ENCODE assay signal across 18 cellular contexts in genomic region chr1:28540651-28541050, GRCh38. TPM values are rescaled to one million over a fixed set of nuclear protein-coding genes. Genes with fewer than 3 reads are reported as not detected.
DNase-seq lines count a peak whose midpoint lies in the region; ATAC-seq, FAIRE-seq and TF ChIP-seq lines count a peak whose summit lies in the region.
"Had no signal": no experiment of that assay in that cellular context is flagged by ENCODE, and none has a peak within 500 bp of the region (broad histone marks: within the 10 kb centered on the region; RNA-seq: fewer than 3 reads in every experiment).

No MANE protein-coding gene starts in this region.

- no peak for TF ChIP-seq RAD21 in IMR-90 (IDR thresholded peaks at IDR 0.05; ENCODE audit: low read length)

- H3K18ac ChIP-seq in IMR-90 (ENCODE audit: low read depth, low read length): no peak overlapping the region

- peak; percentile 35 for DNase-seq in DMS53 (lab: John Stamatoyannopoulos, UW)
- no peak for DNase-seq in DMS53 treated with DMSO at 0.1 percent for 48 hours (lab: John Stamatoyannopoulos, UW; ENCODE audit: unreplicated experiment)
- DNase-seq in IMR-90: no peak
- no peak for DNase-seq in astrocyte of the cerebellum (ENCODE audit: low read depth)
- DNase-seq in left colon: no peak
- no peak for DNase-seq in NCI-H2196 treated with DMSO at 0.1 percent for 48 hours (lab: John Stamatoyannopoulos, UW; ENCODE audit: unreplicated experiment)
- DNase-seq in ovary: no peak
- DNase-seq in RCC 7860 (ENCODE audit: low spot score): no peak
- DNase-seq: activated CD4-positive, CD25-positive, alpha-beta regulatory T cell; activated CD8-positive, alpha-beta memory T cell treated with anti-CD3 and anti-CD28 coated beads, Interleukin-2, amount 10 ng/mL, durations not matched to agents 7 days and 5 days; GOT3; nucleus accumbens; stimulated activated naive CD8-positive, alpha-beta T cell treated with anti-CD3 and anti-CD28 coated beads, Interleukin-15, Interleukin-2, amounts not matched to agents 100 U/mL and 50 U/mL, for 24 hours; uterus had no signal

- BruUV-seq in IMR-90 (replicated peaks; lab: Mats Ljungman, UMichigan): no TSS peak

- no peak overlapping the region for H3K9ac ChIP-seq in IMR-90 (ENCODE audit: low read depth, low read length)

- H3K36me3 ChIP-seq in IMR-90 (ENCODE audit: control insufficient read depth, insufficient read depth, low read length): peaks cover 22% of the 10 kb centered on the region
- no peaks in the 10 kb centered on the region for H3K36me3 ChIP-seq in ovary
- H3K36me3 ChIP-seq: uterus had no signal

- no peak overlapping the region for H3K4me3 ChIP-seq in IMR-90 (ENCODE audit: insufficient read depth, low read depth, low read length)
- no peak overlapping the region for H3K4me3 ChIP-seq in astrocyte of the cerebellum (ENCODE audit: low read depth, low read length)
- H3K4me3 ChIP-seq in ovary: no peak overlapping the region
- H3K4me3 ChIP-seq: SK-N-MC, skin epidermis, uterus had no signal

- no peak overlapping the region for H2AK9ac ChIP-seq in IMR-90 (replicated peaks; ENCODE audit: low read depth, low read length, poor library complexity)

- no peak overlapping the region for H2AK5ac ChIP-seq in IMR-90 (ENCODE audit: low read depth, low read length)

- no peak for ATAC-seq in IMR-90 (ENCODE audit: low read depth)
- ATAC-seq in left colon: peak; percentile 48
- ATAC-seq: activated CD8-positive, alpha-beta memory T cell treated with anti-CD3 and anti-CD28 coated beads, Interleukin-2, amount 10 ng/mL, durations not matched to agents 7 days and 5 days; stimulated activated naive CD8-positive, alpha-beta T cell treated with anti-CD3 and anti-CD28 coated beads, Interleukin-15, Interleukin-2, amounts not matched to agents 100 U/mL and 50 U/mL, for 24 hours had no signal

- H3K23ac ChIP-seq in IMR-90 (ENCODE audit: low read depth, low read length): no peak overlapping the region

- no peak overlapping the region for H3K4ac ChIP-seq in IMR-90 (ENCODE audit: low read depth, low read length)

- H3K56ac ChIP-seq in IMR-90 (ENCODE audit: extremely low read depth, insufficient read depth, low read length): no peak overlapping the region

- H2BK5ac ChIP-seq in IMR-90 (ENCODE audit: low read depth, low read length, poor library complexity, severe bottlenecking): no peak overlapping the region

- intact Hi-C loops in IMR-90 (cut with micrococcal nuclease): no loop called here
- intact Hi-C loops in left colon (cut with DNase I, micrococcal nuclease): no loop called here
- intact Hi-C loops in ovary (cut with DNase I): no loop called here

- WGBS in IMR-90 (ENCODE audit: extremely low coverage in 2 of 2, insufficient read length in 1 of 2), 2 experiments: 83% methylated on average over 1 of the region's 7 CpGs; no CpG with 5 or more reads in 1 of the 2 experiments
- WGBS in ovary, 3 donors: 89 to 91% (median 89%) methylated on average over 7 of the region's 7 CpGs

- H3K4me2 ChIP-seq in IMR-90 (ENCODE audit: low read depth, low read length): no peak overlapping the region

- no peaks in the 10 kb centered on the region; a peak in 1 of 4 replicates for H3K79me1 ChIP-seq in IMR-90 (ENCODE audit: low read depth in 1 of 2, low read length in 2 of 2)

- H2AFZ ChIP-seq in IMR-90 (replicated peaks; ENCODE audit: low read length, poor library complexity): no peak overlapping the region

- no peaks in the 10 kb centered on the region for H4K20me1 ChIP-seq in IMR-90 (ENCODE audit: insufficient read depth, low read length)

- FAIRE-seq in RCC 7860 (lab: Jason Lieb, UNC): no peak
- FAIRE-seq: A204.1 had no signal

- in situ Hi-C loops in IMR-90 (cut with MboI; ENCODE audit: low sequenced_read_pairs) (no loop called here), astrocyte of the cerebellum (cut with HindIII; ENCODE audit: low sequenced_read_pairs) (no loop called here)

- H3K14ac ChIP-seq in IMR-90 (replicated peaks; ENCODE audit: low read depth, low read length): no peak overlapping the region

- H2BK120ac ChIP-seq in IMR-90 (ENCODE audit: low read depth, low read length): no peak overlapping the region

- TF ChIP-seq POLR2A in IMR-90 (IDR thresholded peaks at IDR 0.05; ENCODE audit: low read depth, low read length): no peak
- no peak for TF ChIP-seq POLR2A in ovary (IDR thresholded peaks at IDR 0.05)

- TF ChIP-seq EP300 in ovary (IDR thresholded peaks at IDR 0.05): no peak

- H3K4me1 ChIP-seq in IMR-90 (ENCODE audit: control insufficient read depth, insufficient read depth, low read length) (no peaks in the 10 kb centered on the region), ovary (ENCODE audit: insufficient read depth) (no peaks in the 10 kb centered on the region)
- H3K4me1 ChIP-seq: Caco-2, uterus had no signal

- H3K27ac ChIP-seq in IMR-90 (ENCODE audit: insufficient read depth, low read length) (no peak overlapping the region), ovary (no peak overlapping the region)
- H3K27ac ChIP-seq: SK-N-MC, skin epidermis, uterus had no signal

- no peak overlapping the region for H2BK15ac ChIP-seq in IMR-90 (ENCODE audit: low read depth, low read length)

- no peak overlapping the region for H2BK20ac ChIP-seq in IMR-90 (ENCODE audit: low read depth, low read length)

- H4K8ac ChIP-seq in IMR-90 (ENCODE audit: low read depth in 2 of 2, low read length in 2 of 2): no peak overlapping the region

- TF ChIP-seq CTCF in IMR-90 (conservative IDR thresholded peaks at IDR 0.05; ENCODE audit: low read depth, low read length) (peak; percentile 5; the same call in 1 of the 2 replicates), astrocyte of the cerebellum (IDR thresholded peaks at IDR 0.05; ENCODE audit: low read depth, low read length, missing control alignments) (peak; percentile 34), ovary (IDR thresholded peaks at IDR 0.05) (no peak)

- no peaks in the 10 kb centered on the region for H3K27me3 ChIP-seq in IMR-90 (ENCODE audit: control insufficient read depth, insufficient read depth, low read length)
- no peaks in the 10 kb centered on the region for H3K27me3 ChIP-seq in ovary
- H3K27me3 ChIP-seq: uterus had no signal

- H4K5ac ChIP-seq in IMR-90 (ENCODE audit: low read depth, low read length): no peak overlapping the region

- CTCF ChIA-PET in IMR-90 (lab: Yijun Ruan, JAX): interaction anchor here (0.5 to 0.6 kb wide), 2 partner anchors 23 to 63 kb away, joined by 3 to 6 read pairs; no protein-coding TSS in a partner anchor

- H3K9me3 ChIP-seq in IMR-90 (ENCODE audit: control insufficient read depth, insufficient read depth, low read length): no peaks in the 10 kb centered on the region
- no peaks in the 10 kb centered on the region for H3K9me3 ChIP-seq in ovary
- H3K9me3 ChIP-seq: Caco-2, uterus had no signal

- POLR2A ChIA-PET in IMR-90 (lab: Charles Lee; ENCODE audit: unreplicated experiment): no interaction called here

- no peak overlapping the region for H4K91ac ChIP-seq in IMR-90 (ENCODE audit: insufficient read depth, low read depth, low read length)

- dilution Hi-C loops in IMR-90 (cut with HindIII; ENCODE audit: low sequenced_read_pairs, unreplicated experiment): no loop called here

- H3K9me1 ChIP-seq in IMR-90 (ENCODE audit: insufficient read depth, low read length): no peaks in the 10 kb centered on the region

TF ChIP-seq in IMR-90, 13 proteins besides CTCF, POLR2A, EP300 and RAD21 (continues in another document):
- TF ChIP-seq MAZ (IDR thresholded peaks at IDR 0.05; ENCODE audit: borderline replicate concordance, low read depth, low read length): no peak
- TF ChIP-seq NFE2L2 (IDR thresholded peaks at IDR 0.05; ENCODE audit: low read depth, low read length): no peak
- no peak for TF ChIP-seq ELK1 (IDR thresholded peaks at IDR 0.05; ENCODE audit: borderline replicate concordance, low read depth, low read length)
- no peak for TF ChIP-seq FOS (IDR thresholded peaks at IDR 0.05; ENCODE audit: low read depth, low read length)
- TF ChIP-seq MXI1 (IDR thresholded peaks at IDR 0.05; ENCODE audit: borderline replicate concordance, low read depth, low read length): no peak
- TF ChIP-seq BHLHE40 (IDR thresholded peaks at IDR 0.05; ENCODE audit: low read depth, low read length): no peak
- no peak for TF ChIP-seq CHD1 (IDR thresholded peaks at IDR 0.05; ENCODE audit: low read depth, low read length)

RNA-seq across cellular contexts. Expression of gene TRNAU1AP, which starts 12.2 kb away (rescaled TPM):
- total RNA-seq in IMR-90 (2012; rRNA removed) (23.8 and 25.3 TPM in 2 replicates), left colon (10 to 100 TPM; 14.7 to 18.3 TPM), ovary (10 to 100 TPM; 18.8 to 27.7 (median 20.6) TPM)
- polyA plus RNA-seq in IMR-90 (2012; rRNA removed) (23.3 and 24.1 TPM in 2 replicates), ovary (10 to 100 TPM; 20.7 to 37.6 TPM)
- 10.5 and 14.8 TPM in 2 replicates for polyA plus RNA-seq in IMR-90 (2012; cell fraction: cytosol; rRNA removed)
- polyA plus RNA-seq in IMR-90 (2012; cell fraction: nucleus; rRNA removed; ENCODE audit: low replicate concordance): 16.6 and 42.3 TPM in 2 replicates

RNA-seq across cellular contexts. Expression of gene RCC1, which starts 34.8 kb away (rescaled TPM):
- total RNA-seq in IMR-90 (2012; rRNA removed) (33.9 and 43.9 TPM in 2 replicates), left colon (10 to 100 TPM; 22.1 to 34.8 TPM), ovary (10 to 100 TPM; 13.2 to 25.6 (median 17.4) TPM)
- polyA plus RNA-seq in IMR-90 (2012; rRNA removed) (28.7 and 33.2 TPM in 2 replicates), ovary (10 to 100 TPM; 16.7 to 34.3 TPM)
- polyA plus RNA-seq in IMR-90 (2012; cell fraction: cytosol; rRNA removed): 23.3 and 34.3 TPM in 2 replicates
- polyA plus RNA-seq in IMR-90 (2012; cell fraction: nucleus; rRNA removed; ENCODE audit: low replicate concordance): 19.3 and 25.8 TPM in 2 replicates

RNA-seq across cellular contexts. Expression of gene RAB42, which starts 51.4 kb away (rescaled TPM):
- 0.83 and 0.90 TPM in 2 replicates for total RNA-seq in IMR-90 (2012; rRNA removed)
- polyA plus RNA-seq in IMR-90 (2012; rRNA removed): 0.36 and 0.77 TPM in 2 replicates
- 0.66 and 1.3 TPM in 2 replicates for polyA plus RNA-seq in IMR-90 (2012; cell fraction: cytosol; rRNA removed)
- polyA plus RNA-seq in IMR-90 (2012; cell fraction: nucleus; rRNA removed; ENCODE audit: low replicate concordance): 0.22 and 0.24 TPM in 2 replicates
- 1 to 10 TPM; 3.0 to 4.7 TPM for total RNA-seq in left colon
- 1 to 10 TPM in 2 of 7 donors, under 1 TPM in 4, not detected in 1; 0.36 to 4.2 (median 0.89) TPM for total RNA-seq in ovary
- 1 to 10 TPM in 1 of 2 donors, under 1 TPM in 1; 0.82 to 1.3 TPM for polyA plus RNA-seq in ovary
- total RNA-seq: activated CD8-positive, alpha-beta memory T cell treated with anti-CD3 and anti-CD28 coated beads, Interleukin-2, amount 10 ng/mL, durations not matched to agents 7 days and 5 days had no signal

Comparison
In these comparisons a context has a peak if more than half of its experiments do, and no peak if none do; other contexts are left out.
1. CTCF ChIP-seq: peak in IMR-90 (single experiment) and astrocyte of the cerebellum (single experiment); none in ovary (0 of 3).